Comparison of ENCODE assay signal across 8 cellular contexts in the genomic region with DNA sequence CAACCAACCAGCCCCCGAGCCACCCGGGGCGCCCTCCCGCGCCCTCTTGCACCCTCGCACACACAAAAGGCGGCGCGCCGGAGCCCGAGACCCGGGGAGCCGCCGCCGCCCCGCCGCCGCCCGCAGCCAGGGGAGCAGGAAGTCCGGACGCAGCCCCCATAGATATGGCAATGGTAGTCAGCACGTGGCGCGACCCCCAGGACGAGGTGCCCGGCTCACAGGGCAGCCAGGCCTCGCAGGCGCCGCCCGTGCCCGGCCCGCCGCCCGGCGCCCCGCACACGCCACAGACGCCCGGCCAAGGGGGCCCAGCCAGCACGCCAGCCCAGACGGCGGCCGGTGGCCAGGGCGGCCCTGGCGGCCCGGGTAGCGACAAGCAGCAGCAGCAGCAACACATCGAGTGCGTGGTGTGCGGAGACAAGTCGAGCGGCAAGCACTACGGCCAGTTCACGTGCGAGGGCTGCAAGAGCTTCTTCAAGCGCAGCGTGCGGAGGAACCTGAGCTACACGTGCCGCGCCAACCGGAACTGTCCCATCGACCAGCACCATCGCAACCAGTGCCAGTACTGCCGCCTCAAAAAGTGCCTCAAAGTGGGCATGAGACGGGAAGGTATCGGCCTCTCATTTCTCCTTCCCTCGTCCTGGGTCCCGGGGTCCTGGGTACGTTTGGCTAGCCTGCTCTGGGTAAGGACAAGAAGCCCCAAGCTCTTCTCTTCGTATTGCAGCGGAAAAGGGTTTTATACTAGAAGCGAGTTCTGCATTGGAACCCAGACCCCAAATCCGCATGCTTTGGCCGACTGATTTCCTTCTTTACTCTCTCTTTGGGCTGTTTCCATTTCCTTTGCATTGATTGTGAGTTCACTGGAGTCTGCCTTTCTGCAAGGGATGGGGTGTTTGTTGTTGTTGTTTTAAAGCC. TPM values are rescaled to one million over a fixed set of nuclear protein-coding genes. Genes with fewer than 3 reads are reported as not detected.
DNase-seq lines count a peak whose midpoint lies in the region; ATAC-seq, FAIRE-seq and TF ChIP-seq lines count a peak whose summit lies in the region.

No MANE protein-coding gene starts in this region.

- H3K4me3 ChIP-seq in SK-N-SH (ENCODE audit: low read depth in 2 of 2, low read length in 1 of 2) (peak overlapping the region; percentile 63 to 70), esophagus squamous epithelium (peak overlapping the region; percentile 45 to 92 (median 72))

- FAIRE-seq in urothelium cell line (lab: Jason Lieb, UNC), result no peak

- DNase-seq in SK-N-SH (no peak), SK-N-DZ (ENCODE audit: low spot score) (peak; percentile 64), esophagus squamous epithelium (lab: John Stamatoyannopoulos, UW) (no peak), osteocyte (ENCODE audit: extremely low spot score, unreplicated experiment) (no peak), urothelium cell line (ENCODE audit: low spot score) (no peak), COLO829 (ENCODE audit: low spot score) (no peak)

- TF ChIP-seq EP300 in SK-N-SH (IDR thresholded peaks at IDR 0.05; ENCODE audit: borderline replicate concordance in 1 of 2, low read depth in 1 of 2, low read length in 1 of 2), result no peak

- H4K20me1 ChIP-seq in SK-N-SH (ENCODE audit: insufficient read depth), result no peaks in the 10 kb centered on the region

- POLR2A ChIA-PET in SK-N-SH (lab: Yijun Ruan, JAX), result no interaction called here

- peaks cover 4% of the 10 kb centered on the region for H3F3A ChIP-seq in SK-N-SH (replicated peaks; ENCODE audit: insufficient read depth)

- peak overlapping the region; percentile 96 for H3K27ac Mint-ChIP-seq in osteocyte (ENCODE audit: unreplicated experiment)

- TF ChIP-seq CTCF in SK-N-SH (IDR thresholded peaks at IDR 0.05) (no peak), esophagus squamous epithelium (IDR thresholded peaks at IDR 0.05) (no peak), osteocyte (IDR thresholded peaks at IDR 0.05) (no peak)

- H3K4me1 Mint-ChIP-seq in osteocyte (ENCODE audit: unreplicated experiment), result peaks cover 18% of the 10 kb centered on the region

- H3K4me2 ChIP-seq in SK-N-SH, result peak overlapping the region; percentile 80

- no peaks in the 10 kb centered on the region for H3K9me3 ChIP-seq in SK-N-SH
- H3K9me3 ChIP-seq in esophagus squamous epithelium, result no peaks in the 10 kb centered on the region

- peaks cover 10% of the 10 kb centered on the region; the same call in 1 of the 2 replicates for H3K79me2 ChIP-seq in SK-N-SH (ENCODE audit: insufficient read depth)

- H3K4me1 ChIP-seq in SK-N-SH (ENCODE audit: control insufficient read depth in 1 of 2, insufficient read depth in 2 of 2, low read depth in 1 of 2, low read length in 1 of 2) (peaks cover 0 to 3% of the 10 kb centered on the region in 2 experiments; a peak in 1 of 4 replicates), esophagus squamous epithelium (peaks cover 0 to 77% (median 0%) of the 10 kb centered on the region in 3 donors)

- peak overlapping the region; percentile 99 for H3K4me3 Mint-ChIP-seq in osteocyte (ENCODE audit: unreplicated experiment)

- no peaks in the 10 kb centered on the region for H3K9me2 ChIP-seq in SK-N-SH

- intact Hi-C loops in esophagus squamous epithelium (cut with DNase I), result no loop called here

- peaks cover 20% of the 10 kb centered on the region for H3K27me3 ChIP-seq in SK-N-SH (ENCODE audit: insufficient read depth)
- peaks cover 0 to 59% (median 0%) of the 10 kb centered on the region in 4 donors for H3K27me3 ChIP-seq in esophagus squamous epithelium

- H2AFZ ChIP-seq in SK-N-SH (ENCODE audit: low read depth), result peak overlapping the region; percentile 64; the same call in 1 of the 2 replicates

- ATAC-seq in SK-N-SH treated with all-trans-retinoic acid at 6 μM for 48 hours (no peak), HG02840 (IDR thresholded peaks at IDR 0.05; ENCODE audit: low FRiP score, unreplicated experiment) (no peak)

- H3K27me3 Mint-ChIP-seq in osteocyte (ENCODE audit: unreplicated experiment), result no peaks in the 10 kb centered on the region

- WGBS in SK-N-SH (ENCODE audit: low lambda C conversion rate), result 15% methylated on average over 10 of the region's 75 CpGs
- WGBS in esophagus squamous epithelium, 2 donors, result 1 to 12% methylated on average over 14 to 17 of the region's 75 CpGs

- peak overlapping the region in 1 of 2 experiments; percentile 22; a peak in 2 of 4 replicates for H3K27ac ChIP-seq in SK-N-SH (ENCODE audit: low read depth in 2 of 2, low read length in 1 of 2)
- peak overlapping the region; percentile 85 to 96 (median 94) for H3K27ac ChIP-seq in esophagus squamous epithelium

- H3K36me3 ChIP-seq in SK-N-SH (replicated peaks in 1 of 2; ENCODE audit: control insufficient read depth in 1 of 2, insufficient read depth in 2 of 2, low read length in 1 of 2), result no peaks in the 10 kb centered on the region
- H3K36me3 ChIP-seq in esophagus squamous epithelium, result peaks cover 0 to 23% (median 0%) of the 10 kb centered on the region in 3 donors

- H3K9me3 Mint-ChIP-seq in osteocyte (ENCODE audit: unreplicated experiment), result no peaks in the 10 kb centered on the region

- CTCF ChIA-PET in SK-N-SH (lab: Yijun Ruan, JAX), result no interaction called here

- peaks cover 57% of the 10 kb centered on the region for H3K36me3 Mint-ChIP-seq in osteocyte (ENCODE audit: unreplicated experiment)

- no peak for TF ChIP-seq RAD21 in SK-N-SH (IDR thresholded peaks at IDR 0.05; ENCODE audit: low read length)

- H3K9ac ChIP-seq in SK-N-SH, result peak overlapping the region; percentile 54; the same call in 1 of the 2 replicates

- TF ChIP-seq POLR2A in esophagus squamous epithelium (IDR thresholded peaks at IDR 0.05), result no peak

TF ChIP-seq in SK-N-SH, 30 proteins besides CTCF, POLR2A, EP300 and RAD21:
- TF ChIP-seq, protein P1, sequence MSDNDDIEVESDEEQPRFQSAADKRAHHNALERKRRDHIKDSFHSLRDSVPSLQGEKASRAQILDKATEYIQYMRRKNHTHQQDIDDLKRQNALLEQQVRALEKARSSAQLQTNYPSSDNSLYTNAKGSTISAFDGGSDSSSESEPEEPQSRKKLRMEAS (IDR thresholded peaks at IDR 0.05; ENCODE audit: low read depth), result peak; percentile 64; the same call in 1 of the 2 replicates
- no peak for TF ChIP-seq TCF12 (IDR thresholded peaks at IDR 0.05)
TF ChIP-seq in SK-N-SH: peak in this region for 1.

TF ChIP-seq in SK-N-SH treated with all-trans-retinoic acid at 6 μM for 48 hours, 23 proteins besides CTCF, POLR2A, EP300 and RAD21 (continues in another document):
- TF ChIP-seq ISL1 (CRISPR knock-in tag; IDR thresholded peaks at IDR 0.05) (no peak), ZC3H10 (CRISPR knock-in tag; IDR thresholded peaks at IDR 0.05) (no peak), BACH2 (CRISPR knock-in tag; IDR thresholded peaks at IDR 0.05; ENCODE audit: borderline replicate concordance) (no peak), CSDC2 (CRISPR knock-in tag; IDR thresholded peaks at IDR 0.05) (no peak), TCF4 (CRISPR knock-in tag; IDR thresholded peaks at IDR 0.05; ENCODE audit: borderline replicate concordance) (no peak), OSR1 (CRISPR knock-in tag; IDR thresholded peaks at IDR 0.05) (no peak), TOX (CRISPR knock-in tag; IDR thresholded peaks at IDR 0.05; ENCODE audit: borderline replicate concordance) (no peak), ARNTL (CRISPR knock-in tag; IDR thresholded peaks at IDR 0.05; ENCODE audit: borderline replicate concordance, low read depth) (no peak), SNAI2 (CRISPR knock-in tag; IDR thresholded peaks at IDR 0.05) (no peak), ZFP30 (CRISPR knock-in tag; IDR thresholded peaks at IDR 0.05) (no peak), ZNF8 (CRISPR knock-in tag; IDR thresholded peaks at IDR 0.05) (no peak)
- TF ChIP-seq, protein P2, sequence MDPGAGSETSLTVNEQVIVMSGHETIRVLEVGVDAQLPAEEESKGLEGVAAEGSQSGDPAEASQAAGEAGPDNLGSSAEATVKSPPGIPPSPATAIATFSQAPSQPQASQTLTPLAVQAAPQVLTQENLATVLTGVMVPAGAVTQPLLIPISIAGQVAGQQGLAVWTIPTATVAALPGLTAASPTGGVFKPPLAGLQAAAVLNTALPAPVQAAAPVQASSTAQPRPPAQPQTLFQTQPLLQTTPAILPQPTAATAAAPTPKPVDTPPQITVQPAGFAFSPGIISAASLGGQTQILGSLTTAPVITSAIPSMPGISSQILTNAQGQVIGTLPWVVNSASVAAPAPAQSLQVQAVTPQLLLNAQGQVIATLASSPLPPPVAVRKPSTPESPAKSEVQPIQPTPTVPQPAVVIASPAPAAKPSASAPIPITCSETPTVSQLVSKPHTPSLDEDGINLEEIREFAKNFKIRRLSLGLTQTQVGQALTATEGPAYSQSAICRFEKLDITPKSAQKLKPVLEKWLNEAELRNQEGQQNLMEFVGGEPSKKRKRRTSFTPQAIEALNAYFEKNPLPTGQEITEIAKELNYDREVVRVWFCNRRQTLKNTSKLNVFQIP (CRISPR knock-in tag; IDR thresholded peaks at IDR 0.05; ENCODE audit: borderline replicate concordance, low read depth), result no peak
- TF ChIP-seq, protein P3, sequence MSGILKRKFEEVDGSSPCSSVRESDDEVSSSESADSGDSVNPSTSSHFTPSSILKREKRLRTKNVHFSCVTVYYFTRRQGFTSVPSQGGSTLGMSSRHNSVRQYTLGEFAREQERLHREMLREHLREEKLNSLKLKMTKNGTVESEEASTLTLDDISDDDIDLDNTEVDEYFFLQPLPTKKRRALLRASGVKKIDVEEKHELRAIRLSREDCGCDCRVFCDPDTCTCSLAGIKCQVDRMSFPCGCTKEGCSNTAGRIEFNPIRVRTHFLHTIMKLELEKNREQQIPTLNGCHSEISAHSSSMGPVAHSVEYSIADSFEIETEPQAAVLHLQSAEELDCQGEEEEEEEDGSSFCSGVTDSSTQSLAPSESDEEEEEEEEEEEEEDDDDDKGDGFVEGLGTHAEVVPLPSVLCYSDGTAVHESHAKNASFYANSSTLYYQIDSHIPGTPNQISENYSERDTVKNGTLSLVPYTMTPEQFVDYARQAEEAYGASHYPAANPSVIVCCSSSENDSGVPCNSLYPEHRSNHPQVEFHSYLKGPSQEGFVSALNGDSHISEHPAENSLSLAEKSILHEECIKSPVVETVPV (CRISPR knock-in tag; IDR thresholded peaks at IDR 0.05), result no peak

RNA-seq across cellular contexts. Expression of a gene that starts 1.7 kb away (rescaled TPM):
- 2.8 and 3.9 TPM in 2 replicates for polyA plus RNA-seq in SK-N-SH (2012; rRNA removed)
- polyA plus RNA-seq in SK-N-SH (2012; cell fraction: cytosol; rRNA removed), result 2.8 and 3.7 TPM in 2 replicates
- 3.8 and 5.0 TPM in 2 replicates for polyA plus RNA-seq in SK-N-SH (2012; cell fraction: nucleus; rRNA removed)
- polyA plus RNA-seq in SK-N-DZ (2014; cell fraction: cytosol; rRNA removed), result 2.2 and 3.2 TPM in 2 replicates
- polyA plus RNA-seq in SK-N-DZ (2014; cell fraction: nucleus; rRNA removed), result 1.5 and 3.6 TPM in 2 replicates
- 10 to 100 TPM in 1 of 4 donors, 1 to 10 TPM in 3; 3.7 to 15.6 (median 6.4) TPM for total RNA-seq in esophagus squamous epithelium
- total RNA-seq in osteocyte, result 286 and 292 TPM in 2 replicates

Comparison
In these comparisons a context has a peak if more than half of its experiments do, and no peak if none do; other contexts are left out.
1. RNA of a gene that starts 1.7 kb away (total RNA-seq): 286 to 292 TPM in osteocyte; 3.7 to 15.6 TPM in esophagus squamous epithelium; every median in the first group is over 10 times any median in the second.